ENCODE assay signal across 1 cellular context in the genomic region with DNA sequence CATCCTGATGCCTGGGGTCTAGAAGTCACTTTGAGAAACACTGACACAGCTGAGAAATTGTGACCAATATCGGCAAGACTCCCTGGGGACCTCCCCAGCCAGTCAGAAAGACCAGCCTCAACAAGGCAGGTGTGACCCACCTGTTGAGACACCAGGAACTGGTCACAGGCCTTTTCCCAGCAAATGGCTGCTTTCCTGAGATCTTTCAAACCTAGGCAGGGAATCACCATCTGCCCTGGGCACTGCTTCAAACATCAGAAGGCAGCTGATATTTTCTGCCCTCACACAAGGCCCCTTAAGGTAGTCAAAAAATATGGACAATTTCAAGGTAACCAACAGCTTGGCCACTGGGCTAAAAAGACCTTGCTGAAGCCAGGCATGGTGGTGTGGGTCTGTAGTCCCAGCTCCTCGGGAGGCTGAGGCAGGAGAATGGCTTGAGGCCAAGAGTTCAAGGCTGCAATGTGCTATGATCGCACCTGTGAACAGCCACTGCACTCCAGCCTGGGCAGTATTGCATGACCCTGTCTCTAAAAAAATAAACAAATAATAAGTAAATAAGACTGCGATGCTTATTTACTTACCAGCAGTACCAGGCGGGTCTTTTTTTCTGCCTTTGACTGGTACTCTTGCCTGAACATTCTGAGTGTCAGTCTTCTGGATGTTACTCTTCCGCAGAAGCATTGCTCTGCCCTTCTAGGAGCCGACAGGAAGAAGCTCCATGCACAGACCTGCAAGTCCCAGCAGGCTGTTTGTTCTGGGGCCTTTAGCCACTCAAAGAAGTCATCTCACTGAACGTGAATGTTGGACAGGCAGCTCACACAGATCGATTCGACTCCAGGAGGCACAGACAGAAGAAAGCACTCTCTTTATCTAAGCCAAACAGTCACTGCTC.
TF ChIP-seq lines count a peak whose summit lies in the region.

No MANE protein-coding gene starts in this region.

TF ChIP-seq in HepG2, 621 proteins besides CTCF, POLR2A, EP300 and RAD21 (continued from another document and continues in another):
- TF ChIP-seq PHF8 (CRISPR knock-in tag; IDR thresholded peaks at IDR 0.05), result no peak
- TF ChIP-seq, protein P1, sequence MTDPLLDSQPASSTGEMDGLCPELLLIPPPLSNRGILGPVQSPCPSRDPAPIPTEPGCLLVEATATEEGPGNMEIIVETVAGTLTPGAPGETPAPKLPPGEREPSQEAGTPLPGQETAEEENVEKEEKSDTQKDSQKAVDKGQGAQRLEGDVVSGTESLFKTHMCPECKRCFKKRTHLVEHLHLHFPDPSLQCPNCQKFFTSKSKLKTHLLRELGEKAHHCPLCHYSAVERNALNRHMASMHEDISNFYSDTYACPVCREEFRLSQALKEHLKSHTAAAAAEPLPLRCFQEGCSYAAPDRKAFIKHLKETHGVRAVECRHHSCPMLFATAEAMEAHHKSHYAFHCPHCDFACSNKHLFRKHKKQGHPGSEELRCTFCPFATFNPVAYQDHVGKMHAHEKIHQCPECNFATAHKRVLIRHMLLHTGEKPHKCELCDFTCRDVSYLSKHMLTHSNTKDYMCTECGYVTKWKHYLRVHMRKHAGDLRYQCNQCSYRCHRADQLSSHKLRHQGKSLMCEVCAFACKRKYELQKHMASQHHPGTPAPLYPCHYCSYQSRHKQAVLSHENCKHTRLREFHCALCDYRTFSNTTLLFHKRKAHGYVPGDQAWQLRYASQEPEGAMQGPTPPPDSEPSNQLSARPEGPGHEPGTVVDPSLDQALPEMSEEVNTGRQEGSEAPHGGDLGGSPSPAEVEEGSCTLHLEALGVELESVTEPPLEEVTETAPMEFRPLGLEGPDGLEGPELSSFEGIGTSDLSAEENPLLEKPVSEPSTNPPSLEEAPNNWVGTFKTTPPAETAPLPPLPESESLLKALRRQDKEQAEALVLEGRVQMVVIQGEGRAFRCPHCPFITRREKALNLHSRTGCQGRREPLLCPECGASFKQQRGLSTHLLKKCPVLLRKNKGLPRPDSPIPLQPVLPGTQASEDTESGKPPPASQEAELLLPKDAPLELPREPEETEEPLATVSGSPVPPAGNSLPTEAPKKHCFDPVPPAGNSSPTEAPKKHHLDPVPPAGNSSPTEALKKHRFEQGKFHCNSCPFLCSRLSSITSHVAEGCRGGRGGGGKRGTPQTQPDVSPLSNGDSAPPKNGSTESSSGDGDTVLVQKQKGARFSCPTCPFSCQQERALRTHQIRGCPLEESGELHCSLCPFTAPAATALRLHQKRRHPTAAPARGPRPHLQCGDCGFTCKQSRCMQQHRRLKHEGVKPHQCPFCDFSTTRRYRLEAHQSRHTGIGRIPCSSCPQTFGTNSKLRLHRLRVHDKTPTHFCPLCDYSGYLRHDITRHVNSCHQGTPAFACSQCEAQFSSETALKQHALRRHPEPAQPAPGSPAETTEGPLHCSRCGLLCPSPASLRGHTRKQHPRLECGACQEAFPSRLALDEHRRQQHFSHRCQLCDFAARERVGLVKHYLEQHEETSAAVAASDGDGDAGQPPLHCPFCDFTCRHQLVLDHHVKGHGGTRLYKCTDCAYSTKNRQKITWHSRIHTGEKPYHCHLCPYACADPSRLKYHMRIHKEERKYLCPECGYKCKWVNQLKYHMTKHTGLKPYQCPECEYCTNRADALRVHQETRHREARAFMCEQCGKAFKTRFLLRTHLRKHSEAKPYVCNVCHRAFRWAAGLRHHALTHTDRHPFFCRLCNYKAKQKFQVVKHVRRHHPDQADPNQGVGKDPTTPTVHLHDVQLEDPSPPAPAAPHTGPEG (CRISPR knock-in tag; IDR thresholded peaks at IDR 0.05), result no peak
- TF ChIP-seq ARNTL (CRISPR knock-in tag; IDR thresholded peaks at IDR 0.05), result no peak
- TF ChIP-seq ZEB1 (IDR thresholded peaks at IDR 0.05; ENCODE audit: insufficient replicate concordance, low read depth), result peak; percentile 51
- TF ChIP-seq ZNF788 (CRISPR knock-in tag; IDR thresholded peaks at IDR 0.05; ENCODE audit: borderline replicate concordance), result peak; percentile 28; the same call in 1 of the 2 replicates
- TF ChIP-seq, protein P2, sequence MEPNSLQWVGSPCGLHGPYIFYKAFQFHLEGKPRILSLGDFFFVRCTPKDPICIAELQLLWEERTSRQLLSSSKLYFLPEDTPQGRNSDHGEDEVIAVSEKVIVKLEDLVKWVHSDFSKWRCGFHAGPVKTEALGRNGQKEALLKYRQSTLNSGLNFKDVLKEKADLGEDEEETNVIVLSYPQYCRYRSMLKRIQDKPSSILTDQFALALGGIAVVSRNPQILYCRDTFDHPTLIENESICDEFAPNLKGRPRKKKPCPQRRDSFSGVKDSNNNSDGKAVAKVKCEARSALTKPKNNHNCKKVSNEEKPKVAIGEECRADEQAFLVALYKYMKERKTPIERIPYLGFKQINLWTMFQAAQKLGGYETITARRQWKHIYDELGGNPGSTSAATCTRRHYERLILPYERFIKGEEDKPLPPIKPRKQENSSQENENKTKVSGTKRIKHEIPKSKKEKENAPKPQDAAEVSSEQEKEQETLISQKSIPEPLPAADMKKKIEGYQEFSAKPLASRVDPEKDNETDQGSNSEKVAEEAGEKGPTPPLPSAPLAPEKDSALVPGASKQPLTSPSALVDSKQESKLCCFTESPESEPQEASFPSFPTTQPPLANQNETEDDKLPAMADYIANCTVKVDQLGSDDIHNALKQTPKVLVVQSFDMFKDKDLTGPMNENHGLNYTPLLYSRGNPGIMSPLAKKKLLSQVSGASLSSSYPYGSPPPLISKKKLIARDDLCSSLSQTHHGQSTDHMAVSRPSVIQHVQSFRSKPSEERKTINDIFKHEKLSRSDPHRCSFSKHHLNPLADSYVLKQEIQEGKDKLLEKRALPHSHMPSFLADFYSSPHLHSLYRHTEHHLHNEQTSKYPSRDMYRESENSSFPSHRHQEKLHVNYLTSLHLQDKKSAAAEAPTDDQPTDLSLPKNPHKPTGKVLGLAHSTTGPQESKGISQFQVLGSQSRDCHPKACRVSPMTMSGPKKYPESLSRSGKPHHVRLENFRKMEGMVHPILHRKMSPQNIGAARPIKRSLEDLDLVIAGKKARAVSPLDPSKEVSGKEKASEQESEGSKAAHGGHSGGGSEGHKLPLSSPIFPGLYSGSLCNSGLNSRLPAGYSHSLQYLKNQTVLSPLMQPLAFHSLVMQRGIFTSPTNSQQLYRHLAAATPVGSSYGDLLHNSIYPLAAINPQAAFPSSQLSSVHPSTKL (CRISPR knock-in tag; IDR thresholded peaks at IDR 0.05), result peak; percentile 61; the same call in 1 of the 2 replicates
- no peak for TF ChIP-seq SOX13 (IDR thresholded peaks at IDR 0.05)
- TF ChIP-seq SOX13 (CRISPR knock-in tag; conservative IDR thresholded peaks at IDR 0.05 in 1 of 2, IDR thresholded peaks at IDR 0.05 in 1 of 2), result peak in 1 of 2 experiments; percentile 5; a peak in 1 of 4 replicates
- no peak for TF ChIP-seq NKX3-1 (CRISPR knock-in tag; IDR thresholded peaks at IDR 0.05)
- TF ChIP-seq ZNF12 (CRISPR knock-in tag; IDR thresholded peaks at IDR 0.05), result no peak
- TF ChIP-seq FOXK1 (CRISPR knock-in tag; IDR thresholded peaks at IDR 0.05; ENCODE audit: borderline replicate concordance, low read depth), result peak; percentile 56; the same call in 1 of the 2 replicates
- no peak for TF ChIP-seq RBM39 (IDR thresholded peaks at IDR 0.05; ENCODE audit: low read depth, low read length, poor library complexity, severe bottlenecking)
- TF ChIP-seq SAP130 (CRISPR knock-in tag; IDR thresholded peaks at IDR 0.05; ENCODE audit: low read depth), result peak; percentile 43; the same call in 1 of the 2 replicates
- TF ChIP-seq USF2 (IDR thresholded peaks at IDR 0.05; ENCODE audit: low read depth, low read length), result no peak
- no peak for TF ChIP-seq USF2 (CRISPR knock-in tag; IDR thresholded peaks at IDR 0.05; ENCODE audit: borderline replicate concordance)
- no peak for TF ChIP-seq IKZF4 (CRISPR knock-in tag; IDR thresholded peaks at IDR 0.05; ENCODE audit: borderline replicate concordance, low read depth, not compliant biosample characterization)
- peak; percentile 54 for TF ChIP-seq ZNF18 (CRISPR knock-in tag; IDR thresholded peaks at IDR 0.05; ENCODE audit: insufficient replicate concordance)
- TF ChIP-seq ZNF850 (CRISPR knock-in tag; conservative IDR thresholded peaks at IDR 0.05), result no peak
- TF ChIP-seq, protein P3, sequence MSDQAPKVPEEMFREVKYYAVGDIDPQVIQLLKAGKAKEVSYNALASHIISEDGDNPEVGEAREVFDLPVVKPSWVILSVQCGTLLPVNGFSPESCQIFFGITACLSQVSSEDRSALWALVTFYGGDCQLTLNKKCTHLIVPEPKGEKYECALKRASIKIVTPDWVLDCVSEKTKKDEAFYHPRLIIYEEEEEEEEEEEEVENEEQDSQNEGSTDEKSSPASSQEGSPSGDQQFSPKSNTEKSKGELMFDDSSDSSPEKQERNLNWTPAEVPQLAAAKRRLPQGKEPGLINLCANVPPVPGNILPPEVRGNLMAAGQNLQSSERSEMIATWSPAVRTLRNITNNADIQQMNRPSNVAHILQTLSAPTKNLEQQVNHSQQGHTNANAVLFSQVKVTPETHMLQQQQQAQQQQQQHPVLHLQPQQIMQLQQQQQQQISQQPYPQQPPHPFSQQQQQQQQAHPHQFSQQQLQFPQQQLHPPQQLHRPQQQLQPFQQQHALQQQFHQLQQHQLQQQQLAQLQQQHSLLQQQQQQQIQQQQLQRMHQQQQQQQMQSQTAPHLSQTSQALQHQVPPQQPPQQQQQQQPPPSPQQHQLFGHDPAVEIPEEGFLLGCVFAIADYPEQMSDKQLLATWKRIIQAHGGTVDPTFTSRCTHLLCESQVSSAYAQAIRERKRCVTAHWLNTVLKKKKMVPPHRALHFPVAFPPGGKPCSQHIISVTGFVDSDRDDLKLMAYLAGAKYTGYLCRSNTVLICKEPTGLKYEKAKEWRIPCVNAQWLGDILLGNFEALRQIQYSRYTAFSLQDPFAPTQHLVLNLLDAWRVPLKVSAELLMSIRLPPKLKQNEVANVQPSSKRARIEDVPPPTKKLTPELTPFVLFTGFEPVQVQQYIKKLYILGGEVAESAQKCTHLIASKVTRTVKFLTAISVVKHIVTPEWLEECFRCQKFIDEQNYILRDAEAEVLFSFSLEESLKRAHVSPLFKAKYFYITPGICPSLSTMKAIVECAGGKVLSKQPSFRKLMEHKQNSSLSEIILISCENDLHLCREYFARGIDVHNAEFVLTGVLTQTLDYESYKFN (CRISPR knock-in tag; conservative IDR thresholded peaks at IDR 0.05), result peak; percentile 70
- TF ChIP-seq GATAD2A (CRISPR knock-in tag; IDR thresholded peaks at IDR 0.05), result peak; percentile 84
- TF ChIP-seq HNF1B (CRISPR knock-in tag; IDR thresholded peaks at IDR 0.05), result 0 out of 2 replicates have a peak, but pooled peaks have one; percentile 20
- TF ChIP-seq ZNF557 (CRISPR knock-in tag; IDR thresholded peaks at IDR 0.05), result no peak
- TF ChIP-seq ZNF780A (CRISPR knock-in tag; IDR thresholded peaks at IDR 0.05), result no peak
- peak; percentile 88 for TF ChIP-seq ZMYM3 (CRISPR knock-in tag; IDR thresholded peaks at IDR 0.05)
- peak; percentile 90 for TF ChIP-seq ZNF292 (CRISPR knock-in tag; IDR thresholded peaks at IDR 0.05; ENCODE audit: borderline replicate concordance, low read depth)
- 0 out of 2 replicates have a peak, but pooled peaks have one; percentile 16 for TF ChIP-seq BCL6 (CRISPR knock-in tag; IDR thresholded peaks at IDR 0.05)
- TF ChIP-seq ZNF709 (CRISPR knock-in tag; IDR thresholded peaks at IDR 0.05), result no peak
- TF ChIP-seq SSRP1 (CRISPR knock-in tag; IDR thresholded peaks at IDR 0.05), result peak; percentile 69; the same call in 1 of the 2 replicates
- TF ChIP-seq KMT2B (CRISPR knock-in tag; IDR thresholded peaks at IDR 0.05), result no peak
- no peak for TF ChIP-seq ZNF570 (CRISPR knock-in tag; IDR thresholded peaks at IDR 0.05; ENCODE audit: borderline replicate concordance)
- TF ChIP-seq NBN (conservative IDR thresholded peaks at IDR 0.05), result no peak
